In the genomic region with DNA sequence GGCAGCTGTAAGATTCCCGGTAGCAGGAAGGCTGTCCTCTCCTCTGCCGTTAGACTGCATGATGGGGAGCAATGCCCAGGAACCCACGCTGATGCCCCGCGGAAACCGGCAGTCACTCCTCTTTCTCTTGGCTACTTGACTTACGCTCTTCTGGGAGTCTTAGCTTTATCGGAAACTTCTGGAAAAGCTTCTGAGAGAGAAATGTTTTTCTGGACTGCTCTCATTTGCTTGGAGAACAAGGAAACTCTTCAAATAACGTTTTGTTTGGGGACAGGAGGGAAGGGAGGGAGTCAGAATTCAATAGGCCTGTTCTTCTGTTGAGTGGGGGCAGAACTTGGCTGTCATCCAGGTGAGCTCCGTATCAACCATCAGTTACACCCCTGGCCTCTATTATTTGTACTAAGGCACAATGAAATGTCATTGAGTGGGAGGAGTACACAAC, we compare ENCODE assay signal across 8 cellular contexts.
DNase-seq lines count a peak whose midpoint lies in the region; ATAC-seq and TF ChIP-seq lines count a peak whose summit lies in the region.

No MANE protein-coding gene starts in this region.

- peak overlapping the region; percentile 93 for H3K4me2 ChIP-seq in GM23248 (ENCODE audit: unreplicated experiment)
- no peak overlapping the region for H3K4me2 ChIP-seq in mesenchymal stem cell (ENCODE audit: low read length, poor library complexity, severe bottlenecking)

- H3K4me1 Mint-ChIP-seq in central memory CD8-positive, alpha-beta T cell, result peaks cover 15% of the 10 kb centered on the region

- peak overlapping the region; percentile 91 for H4K8ac ChIP-seq in mesenchymal stem cell (ENCODE audit: low read length)

- H3K9me3 Mint-ChIP-seq in central memory CD8-positive, alpha-beta T cell, result no peaks in the 10 kb centered on the region

- H2BK15ac ChIP-seq in mesenchymal stem cell (ENCODE audit: low read depth, poor library complexity, severe bottlenecking), result peak overlapping the region; percentile 41

- H3K27me3 Mint-ChIP-seq in central memory CD8-positive, alpha-beta T cell, result no peaks in the 10 kb centered on the region

- H3K4me1 ChIP-seq in GM23248 (ENCODE audit: insufficient read depth) (peaks cover 34% of the 10 kb centered on the region), mesenchymal stem cell (ENCODE audit: control insufficient read depth, insufficient read depth, low read depth, low read length) (peaks cover 11% of the 10 kb centered on the region), tibial nerve (peaks cover 0 to 37% (median 16%) of the 10 kb centered on the region in 4 donors)

- H2AFZ ChIP-seq in GM23248 (peak overlapping the region; percentile 95), mesenchymal stem cell (ENCODE audit: low read depth, low read length) (peak overlapping the region; percentile 54)

- H4K91ac ChIP-seq in mesenchymal stem cell (ENCODE audit: low read length), result no peak overlapping the region

- no peak overlapping the region for H2BK5ac ChIP-seq in mesenchymal stem cell (ENCODE audit: low read depth, low read length, poor library complexity, severe bottlenecking)

- ATAC-seq in central memory CD8-positive, alpha-beta T cell (replicated peaks; ENCODE audit: extremely low read depth, poor library complexity, severe bottlenecking), result no peak
- ATAC-seq in GM21447 (IDR thresholded peaks at IDR 0.05; ENCODE audit: unreplicated experiment), result no peak

- H3K79me2 ChIP-seq in GM23248 (ENCODE audit: insufficient read depth), result no peaks in the 10 kb centered on the region

- H3K4ac ChIP-seq in mesenchymal stem cell (ENCODE audit: low read depth in 1 of 2, low read length in 2 of 2), result peak overlapping the region in 1 of 2 experiments; percentile 68

- H3K36me3 ChIP-seq in GM23248 (ENCODE audit: low read depth), result no peaks in the 10 kb centered on the region
- no peaks in the 10 kb centered on the region for H3K36me3 ChIP-seq in mesenchymal stem cell (ENCODE audit: control insufficient read depth in 1 of 2, insufficient read depth in 2 of 2, low read depth in 1 of 2, low read length in 2 of 2)
- H3K36me3 ChIP-seq in tibial nerve, result no peaks in the 10 kb centered on the region

- in situ Hi-C loops in GM23248 (cut with MboI), result no loop called here

- H3K4me3 Mint-ChIP-seq in central memory CD8-positive, alpha-beta T cell, result peak overlapping the region; percentile 76

- DNase-seq in GM23248 (peak; percentile 53), NCI-H510A treated with DMSO at 0.1 percent for 48 hours (lab: John Stamatoyannopoulos, UW) (peak; percentile 91), mesenchymal stem cell (no peak), tibial nerve (ENCODE audit: low spot score in 2 of 2) (peak; percentile 47 to 61), KG1 (lab: John Stamatoyannopoulos, UW) (no peak)
- DNase-seq in central memory CD8-positive, alpha-beta T cell (ENCODE audit: low spot score in 2 of 2), result no peak
- no peak for DNase-seq in stimulated activated CD4-positive, alpha-beta T cell treated with anti-CD3 and anti-CD28 coated beads, Interleukin-15, amount 100 ng/mL, for 24 hours

- H3K9ac ChIP-seq in GM23248 (peak overlapping the region; percentile 79), mesenchymal stem cell (ENCODE audit: low read length) (peak overlapping the region; percentile 91)

- peak overlapping the region in 1 of 2 experiments; percentile 80 for H2BK12ac ChIP-seq in mesenchymal stem cell (ENCODE audit: low read length in 2 of 2)

- no peak overlapping the region for H2AK5ac ChIP-seq in mesenchymal stem cell (ENCODE audit: low read length, severe bottlenecking)

- peak in 1 of 2 donors; percentile 40 for TF ChIP-seq POLR2A in tibial nerve (IDR thresholded peaks at IDR 0.05)

- no peaks in the 10 kb centered on the region for H4K20me1 ChIP-seq in GM23248 (ENCODE audit: insufficient read depth)

- H2BK120ac ChIP-seq in mesenchymal stem cell (ENCODE audit: low read depth, low read length), result peak overlapping the region; percentile 66

- H3K18ac ChIP-seq in mesenchymal stem cell (ENCODE audit: low read depth in 1 of 2, low read length in 2 of 2), result peak overlapping the region; percentile 67 to 77

- H3K27ac ChIP-seq in GM23248 (peak overlapping the region; percentile 74), mesenchymal stem cell (ENCODE audit: low read length, poor library complexity, severe bottlenecking) (no peak overlapping the region), tibial nerve (peak overlapping the region; percentile 87 to 94 (median 90))

- no peaks in the 10 kb centered on the region for H3K9me3 ChIP-seq in GM23248 (ENCODE audit: low read depth)
- H3K9me3 ChIP-seq in mesenchymal stem cell (ENCODE audit: control insufficient read depth, low read length), result no peaks in the 10 kb centered on the region
- no peaks in the 10 kb centered on the region for H3K9me3 ChIP-seq in tibial nerve

- H3K27me3 ChIP-seq in GM23248 (replicated peaks; ENCODE audit: insufficient read depth), result no peaks in the 10 kb centered on the region
- H3K27me3 ChIP-seq in mesenchymal stem cell (ENCODE audit: control insufficient read depth in 1 of 2, insufficient read depth in 1 of 2, low read length in 2 of 2), result no peaks in the 10 kb centered on the region
- H3K27me3 ChIP-seq in tibial nerve, result no peaks in the 10 kb centered on the region

- no peak for TF ChIP-seq CTCF in tibial nerve (IDR thresholded peaks at IDR 0.05)

- WGBS in GM23248 (ENCODE audit: low coverage in 1 of 2, low lambda C conversion rate in 2 of 2, missing lambda C conversion rate in 2 of 2), 2 experiments, result 5 to 7% methylated on average over 10 of the region's 10 CpGs
- WGBS in mesenchymal stem cell, result 66% methylated on average over 9 of the region's 10 CpGs
- 4 to 6% methylated on average over 10 of the region's 10 CpGs for WGBS in tibial nerve, 2 donors

- no peak overlapping the region for H3K23ac ChIP-seq in mesenchymal stem cell (ENCODE audit: low read length in 2 of 2)

- H3K79me1 ChIP-seq in mesenchymal stem cell (replicated peaks; ENCODE audit: low read length, poor library complexity, severe bottlenecking), result no peaks in the 10 kb centered on the region

- TF ChIP-seq EP300 in tibial nerve (IDR thresholded peaks at IDR 0.05), result peak; percentile 44 to 85

- no peak overlapping the region for H3K14ac ChIP-seq in mesenchymal stem cell (ENCODE audit: low read length in 2 of 2)

- peaks cover 2% of the 10 kb centered on the region for H3K36me3 Mint-ChIP-seq in central memory CD8-positive, alpha-beta T cell (ENCODE audit: insufficient read depth)

- peak overlapping the region; percentile 61 for H3K4me3 ChIP-seq in GM23248
- H3K4me3 ChIP-seq in mesenchymal stem cell (ENCODE audit: insufficient read depth in 1 of 2, low read depth in 1 of 2, low read length in 2 of 2), result peak overlapping the region in 1 of 2 experiments; percentile 68
- peak overlapping the region; percentile 25 to 46 (median 36) for H3K4me3 ChIP-seq in tibial nerve

- no peak overlapping the region for H3K27ac Mint-ChIP-seq in central memory CD8-positive, alpha-beta T cell (ENCODE audit: low read depth)

- no peaks in the 10 kb centered on the region for H3K9me2 ChIP-seq in GM23248 (ENCODE audit: insufficient read depth)

- peaks cover 28% of the 10 kb centered on the region for H3F3A ChIP-seq in GM23248 (ENCODE audit: insufficient read depth)

Comparison
In these comparisons a context has a peak if more than half of its experiments do, and no peak if none do; other contexts are left out.
1. DNase-seq: peak in GM23248 (single experiment), NCI-H510A treated with DMSO at 0.1 percent for 48 hours (single experiment) and tibial nerve (2 of 2); none in central memory CD8-positive, alpha-beta T cell (0 of 2), mesenchymal stem cell (single experiment), KG1 (single experiment) and stimulated activated CD4-positive, alpha-beta T cell treated with anti-CD3 and anti-CD28 coated beads, Interleukin-15, amount 100 ng/mL, for 24 hours (single experiment).